In genomic region chr3:14285526-14285925, GRCh38 we compare ENCODE assay signal across 24 cellular contexts.
DNase-seq lines count a peak whose midpoint lies in the region; ATAC-seq and TF ChIP-seq lines count a peak whose summit lies in the region.
"Had no signal": no experiment of that assay in that cellular context is flagged by ENCODE, and none has a peak within 500 bp of the region (broad histone marks: within the 10 kb centered on the region; RNA-seq: fewer than 3 reads in every experiment).

No MANE protein-coding gene starts in this region.

- intact Hi-C loops in ovary (cut with DNase I) = no loop called here

- no peak overlapping the region for H2BK12ac ChIP-seq in H9 (ENCODE audit: insufficient read length, low read depth, low read length)

- H3K4me1 ChIP-seq in H9 (ENCODE audit: insufficient read depth, low read length) (peaks cover 8% of the 10 kb centered on the region; the same call in 1 of the 2 replicates), skeletal muscle tissue (ENCODE audit: control insufficient read depth in 3 of 3, insufficient read depth in 3 of 3, low read length in 3 of 3) (peaks cover 38 to 75% (median 72%) of the 10 kb centered on the region in 3 donors), ovary (ENCODE audit: insufficient read depth) (peaks cover 6% of the 10 kb centered on the region)

- TF ChIP-seq CTCF in H9 (conservative IDR thresholded peaks at IDR 0.05) (no peak), brain (conservative IDR thresholded peaks at IDR 0.05) (no peak), ovary (IDR thresholded peaks at IDR 0.05) (no peak)

- H3K36me3 Mint-ChIP-seq in H9 (ENCODE audit: insufficient read depth in 1 of 3, low read depth in 3 of 3) = no peaks in the 10 kb centered on the region
- no peaks in the 10 kb centered on the region for H3K36me3 Mint-ChIP-seq in brain
- H3K36me3 Mint-ChIP-seq in activated CD8-positive, alpha-beta memory T cell treated with anti-CD3 and anti-CD28 coated beads, Interleukin-2, amount 10 ng/mL, durations not matched to agents 7 days and 5 days = no peaks in the 10 kb centered on the region
- H3K36me3 Mint-ChIP-seq: activated naive CD8-positive, alpha-beta T cell treated with anti-CD3 and anti-CD28 coated beads, Interleukin-2, amount 10 ng/mL, durations not matched to agents 7 days and 5 days; CD8-positive, alpha-beta T cell had no signal

- no peak overlapping the region for H2BK20ac ChIP-seq in H9 (ENCODE audit: low read depth, low read length, poor library complexity, severe bottlenecking)

- H3K23me2 ChIP-seq in H9 (ENCODE audit: insufficient read length, low read depth, low read length, poor library complexity, severe bottlenecking) = no peaks in the 10 kb centered on the region

- peak overlapping the region in 1 of 2 experiments; percentile 70; a peak in 3 of 5 replicates for H3K4me3 Mint-ChIP-seq in H9
- peak overlapping the region in 1 of 5 experiments; percentile 6 for H3K4me3 Mint-ChIP-seq in brain
- H3K4me3 Mint-ChIP-seq in activated CD8-positive, alpha-beta memory T cell treated with anti-CD3 and anti-CD28 coated beads, Interleukin-2, amount 10 ng/mL, durations not matched to agents 7 days and 5 days = no peak overlapping the region
- H3K4me3 Mint-ChIP-seq: activated naive CD8-positive, alpha-beta T cell treated with anti-CD3 and anti-CD28 coated beads, Interleukin-2, amount 10 ng/mL, durations not matched to agents 7 days and 5 days; CD8-positive, alpha-beta T cell had no signal

- H2AFZ ChIP-seq in H9 (ENCODE audit: low read length) = no peak overlapping the region
- H2AFZ ChIP-seq: GM23248, hepatocyte had no signal

- H3T11ph ChIP-seq in H9 (ENCODE audit: low read length) = no peak overlapping the region

- no peak overlapping the region for H3K18ac ChIP-seq in H9 (ENCODE audit: insufficient read length, low read depth, low read length)

- no peak overlapping the region for H3K56ac ChIP-seq in H9 (ENCODE audit: insufficient read length, low read depth, low read length)

- no peak for ATAC-seq in activated CD8-positive, alpha-beta memory T cell treated with anti-CD3 and anti-CD28 coated beads, Interleukin-2, amount 10 ng/mL, durations not matched to agents 7 days and 5 days
- ATAC-seq: CD8-positive, alpha-beta T cell; left ventricle myocardium superior had no signal

- H3K4me3 ChIP-seq in skeletal muscle tissue (ENCODE audit: low read length in 3 of 3) = no peak overlapping the region
- no peak overlapping the region for H3K4me3 ChIP-seq in ovary
- H3K4me3 ChIP-seq: GM23248, hepatocyte, SK-N-MC, smooth muscle cell, thyroid gland had no signal

- H3K27ac Mint-ChIP-seq in H9 (peak overlapping the region in 2 of 3 experiments; percentile 65 to 70; a peak in 3 of 7 replicates), brain (peak overlapping the region in 4 of 5 experiments; percentile 10 to 88 (median 61))
- H3K27ac Mint-ChIP-seq in activated CD8-positive, alpha-beta memory T cell treated with anti-CD3 and anti-CD28 coated beads, Interleukin-2, amount 10 ng/mL, durations not matched to agents 7 days and 5 days = no peak overlapping the region
- H3K27ac Mint-ChIP-seq: activated naive CD8-positive, alpha-beta T cell treated with anti-CD3 and anti-CD28 coated beads, Interleukin-2, amount 10 ng/mL, durations not matched to agents 7 days and 5 days; CD8-positive, alpha-beta T cell had no signal

- no peaks in the 10 kb centered on the region for H3K9me3 ChIP-seq in H9 (ENCODE audit: control insufficient read depth, low read depth, low read length)
- H3K9me3 ChIP-seq in skeletal muscle tissue (ENCODE audit: control insufficient read depth in 3 of 3, low read length in 3 of 3) = no peaks in the 10 kb centered on the region
- no peaks in the 10 kb centered on the region for H3K9me3 ChIP-seq in ovary
- H3K9me3 ChIP-seq: thyroid gland had no signal

- no peaks in the 10 kb centered on the region; a peak in 1 of 5 replicates for H3K9me3 Mint-ChIP-seq in H9
- H3K9me3 Mint-ChIP-seq in brain = peaks cover 0 to 4% (median 0%) of the 10 kb centered on the region in 5 experiments
- H3K9me3 Mint-ChIP-seq in activated CD8-positive, alpha-beta memory T cell treated with anti-CD3 and anti-CD28 coated beads, Interleukin-2, amount 10 ng/mL, durations not matched to agents 7 days and 5 days (ENCODE audit: low read depth) = no peaks in the 10 kb centered on the region
- H3K9me3 Mint-ChIP-seq: activated naive CD8-positive, alpha-beta T cell treated with anti-CD3 and anti-CD28 coated beads, Interleukin-2, amount 10 ng/mL, durations not matched to agents 7 days and 5 days; CD8-positive, alpha-beta T cell had no signal

- peaks cover 1% of the 10 kb centered on the region for H3K27me3 Mint-ChIP-seq in H9 (ENCODE audit: low read depth)
- peaks cover 8% of the 10 kb centered on the region for H3K27me3 Mint-ChIP-seq in brain
- peaks cover 15% of the 10 kb centered on the region for H3K27me3 Mint-ChIP-seq in activated CD8-positive, alpha-beta memory T cell treated with anti-CD3 and anti-CD28 coated beads, Interleukin-2, amount 10 ng/mL, durations not matched to agents 7 days and 5 days

- TF ChIP-seq POLR2A in ovary (IDR thresholded peaks at IDR 0.05) = no peak

- H3K4me2 ChIP-seq in H9 (ENCODE audit: insufficient read depth, insufficient read length, low read length) = no peak overlapping the region
- H3K4me2 ChIP-seq: hepatocyte, smooth muscle cell had no signal

- no peak overlapping the region for H4K8ac ChIP-seq in H9 (replicated peaks; ENCODE audit: insufficient read length, low read depth, low read length)

- H3K9ac ChIP-seq in H9 (ENCODE audit: extremely low read depth, insufficient read length, low read length) = no peak overlapping the region
- H3K9ac ChIP-seq in skeletal muscle tissue (ENCODE audit: low read depth in 1 of 3, low read length in 3 of 3) = peak overlapping the region in 1 of 3 donors; percentile 54
- H3K9ac ChIP-seq: GM23248 had no signal

- H3K27me3 ChIP-seq in H9 (ENCODE audit: insufficient read depth, low read length) (no peaks in the 10 kb centered on the region), skeletal muscle tissue (ENCODE audit: control insufficient read depth in 3 of 3, insufficient read depth in 3 of 3, low read length in 3 of 3) (no peaks in the 10 kb centered on the region), ovary (no peaks in the 10 kb centered on the region)
- H3K27me3 ChIP-seq: hepatocyte, thyroid gland had no signal

- CTCF ChIA-PET in activated CD8-positive, alpha-beta memory T cell treated with anti-CD3 and anti-CD28 coated beads, Interleukin-2, amount 10 ng/mL, durations not matched to agents 7 days and 5 days (lab: Charles Lee) = no interaction called here

- H3K36me3 ChIP-seq in skeletal muscle tissue (ENCODE audit: control insufficient read depth in 3 of 3, insufficient read depth in 3 of 3, low read length in 3 of 3) (no peaks in the 10 kb centered on the region), ovary (no peaks in the 10 kb centered on the region)
- H3K36me3 ChIP-seq: thyroid gland had no signal

- H2BK5ac ChIP-seq in H9 (ENCODE audit: insufficient read length, low read length) = no peak overlapping the region

- peaks cover 64 to 70% of the 10 kb centered on the region in 2 experiments for H3K4me1 Mint-ChIP-seq in H9
- H3K4me1 Mint-ChIP-seq in brain = peaks cover 53% of the 10 kb centered on the region
- no peaks in the 10 kb centered on the region for H3K4me1 Mint-ChIP-seq in activated CD8-positive, alpha-beta memory T cell treated with anti-CD3 and anti-CD28 coated beads, Interleukin-2, amount 10 ng/mL, durations not matched to agents 7 days and 5 days

- no peaks in the 10 kb centered on the region for H3K79me1 ChIP-seq in H9 (ENCODE audit: insufficient read depth, low read depth, low read length, poor library complexity, severe bottlenecking)

- no peak overlapping the region for H3K14ac ChIP-seq in H9 (ENCODE audit: insufficient read depth, low read length)

- H3K23ac ChIP-seq in H9 (ENCODE audit: insufficient read length, low read depth, low read length) = no peak overlapping the region

- no peak overlapping the region for H2BK120ac ChIP-seq in H9 (ENCODE audit: low read depth, low read length, poor library complexity, severe bottlenecking)

- H2BK15ac ChIP-seq in H9 (ENCODE audit: low read depth, low read length) = no peak overlapping the region

- H3K79me2 ChIP-seq in H9 (ENCODE audit: insufficient read depth, low read length) = no peaks in the 10 kb centered on the region
- H3K79me2 ChIP-seq: hepatocyte had no signal

- TF ChIP-seq EP300 in ovary (IDR thresholded peaks at IDR 0.05) = no peak

- no peak overlapping the region for H2AK5ac ChIP-seq in H9 (ENCODE audit: insufficient read length, low read length)

- no peak overlapping the region for H4K5ac ChIP-seq in H9 (ENCODE audit: insufficient read length, low read depth, low read length)

- H4K91ac ChIP-seq in H9 (ENCODE audit: insufficient read length, low read depth, low read length) = no peak overlapping the region

- no CpG with 5 or more reads among the region's 4 CpGs for WGBS in H9 (ENCODE audit: extremely low coverage, insufficient read length, low lambda C conversion rate)
- 71 to 76% (median 71%) methylated on average over 4 of the region's 4 CpGs for WGBS in ovary, 3 donors

- no peaks in the 10 kb centered on the region for H4K20me1 ChIP-seq in H9 (ENCODE audit: control insufficient read depth, insufficient read depth, insufficient read length)

- no peak overlapping the region for H3K4ac ChIP-seq in H9 (ENCODE audit: low read depth, low read length)

- DNase-seq in H9 (no peak), NCI-H446 treated with DMSO at 0.1 percent for 48 hours (lab: John Stamatoyannopoulos, UW) (peak; percentile 31), ovary (no peak), superior temporal gyrus (ENCODE audit: extremely low spot score) (no peak)
- no peak for DNase-seq in activated CD8-positive, alpha-beta memory T cell treated with anti-CD3 and anti-CD28 coated beads, Interleukin-2, amount 10 ng/mL, durations not matched to agents 7 days and 5 days
- DNase-seq: activated CD4-positive, alpha-beta T cell treated with anti-CD3 and anti-CD28 coated beads, Interleukin-2, amount 50 U/mL, for 1 hour; activated CD8-positive, alpha-beta memory T cell treated with anti-CD3 and anti-CD28 coated beads, Interleukin-2, amount 50 U/mL, for 48 hours; activated naive CD8-positive, alpha-beta T cell treated with anti-CD3 and anti-CD28 coated beads, Interleukin-2, amount 10 ng/mL, durations not matched to agents 7 days and 5 days; CD8-positive, alpha-beta T cell; cerebellar nuclear complex; DND-41; foreskin fibroblast; GM23248; KBM-7; left ventricle myocardium superior; stimulated activated CD4-positive, alpha-beta T cell treated with anti-CD3 and anti-CD28 coated beads, Interleukin-4, amount 100 ng/mL, for 1 hour; stimulated activated naive CD4-positive, alpha-beta T cell; thyroid gland had no signal

- no peak overlapping the region for H3K27ac ChIP-seq in H9 (ENCODE audit: insufficient read length, low read depth, low read length)
- peak overlapping the region; percentile 14 for H3K27ac ChIP-seq in skeletal muscle tissue (ENCODE audit: low read depth, low read length)
- no peak overlapping the region for H3K27ac ChIP-seq in ovary
- H3K27ac ChIP-seq: GM23248, hepatocyte, SK-N-MC, thyroid gland, VCaP had no signal
